Comparison of ENCODE assay signal across 37 cellular contexts in the genomic region with DNA sequence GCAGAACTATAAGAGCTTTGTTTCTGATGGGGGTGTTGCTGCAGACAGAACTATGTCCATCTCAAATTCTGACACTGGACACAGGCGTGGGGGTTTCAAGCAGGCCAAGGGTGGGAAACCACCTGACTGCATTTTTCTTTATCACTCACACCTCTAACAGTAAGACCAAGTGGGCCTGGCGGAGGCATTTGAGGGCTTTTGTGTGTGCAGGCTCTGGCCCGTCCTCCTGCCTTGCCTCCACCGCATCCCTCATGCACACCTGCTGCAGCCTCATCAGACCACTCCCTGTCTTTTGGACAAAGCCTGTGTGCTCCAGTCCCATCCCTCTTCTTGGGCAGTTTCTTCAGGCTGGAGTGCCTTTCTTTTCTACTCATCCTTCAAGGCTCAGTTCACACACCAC. TPM values are rescaled to one million over a fixed set of nuclear protein-coding genes. Genes with fewer than 3 reads are reported as not detected.
"Had no signal": no experiment of that assay in that cellular context is flagged by ENCODE, and none has a peak within 500 bp of the region (broad histone marks: within the 10 kb centered on the region; RNA-seq: fewer than 3 reads in every experiment).

No MANE protein-coding gene starts in this region.

- H3K36me3 Mint-ChIP-seq: immature natural killer cell; mesothelial cell of epicardium; naive B cell; natural killer cell; neural progenitor cell; stimulated activated memory B cell treated with anti-CD40 and anti-IgM and Interleukin-4, amounts not matched to agents 10 μg/mL and 1 μg/mL and 100 μg/mL, for 72 hours; type B pancreatic cell had no signal

- DNase-seq: immature natural killer cell; kidney; left colon; left lung; lower lobe of right lung; mammary epithelial cell; mesenchymal stem cell; naive B cell; natural killer cell; nephron progenitor cell; occipital lobe; ovary; right lobe of liver; stimulated activated CD4-positive, alpha-beta T cell treated with anti-CD3 and anti-CD28 coated beads, Interleukin-1b, Interleukin-23, amount 100 ng/mL, for 48 hours; stimulated activated CD4-positive, alpha-beta T cell treated with anti-CD3 and anti-CD28 coated beads, Interleukin-2, amount 100 ng/mL, for 48 hours; stimulated activated CD4-positive, alpha-beta T cell treated with anti-CD3 and anti-CD28 coated beads, Interleukin-4, amount 100 ng/mL, for 4 hours; stimulated activated naive CD4-positive, alpha-beta T cell treated with Interleukin-2 at 50 U/mL for 16 hours; stimulated activated naive CD8-positive, alpha-beta T cell treated with anti-CD3 and anti-CD28 coated beads, Interleukin-15, amount 100 ng/mL, for 72 hours; substantia nigra; uterus had no signal

- H3K9me3 ChIP-seq: left lung, lower lobe of right lung, neutrophil, ovary, right atrium auricular region, right lobe of liver, tibial nerve, uterus had no signal

- H3K4me3 Mint-ChIP-seq: immature natural killer cell; mesothelial cell of epicardium; natural killer cell; nephron progenitor cell; neural progenitor cell; stimulated activated memory B cell treated with anti-CD40 and anti-IgM and Interleukin-4, amounts not matched to agents 10 μg/mL and 1 μg/mL and 100 μg/mL, for 72 hours; stimulated activated naive CD8-positive, alpha-beta T cell treated with anti-CD3 and anti-CD28 coated beads, Interleukin-15, amount 100 ng/mL, for 72 hours; type B pancreatic cell had no signal

- H3K9me3 Mint-ChIP-seq: immature natural killer cell; mesothelial cell of epicardium; naive B cell; natural killer cell; nephron progenitor cell; neural progenitor cell; stimulated activated memory B cell treated with anti-CD40 and anti-IgM and Interleukin-4, amounts not matched to agents 10 μg/mL and 1 μg/mL and 100 μg/mL, for 72 hours; stimulated activated naive CD8-positive, alpha-beta T cell treated with anti-CD3 and anti-CD28 coated beads, Interleukin-15, amount 100 ng/mL, for 72 hours; type B pancreatic cell had no signal

- H3K9ac ChIP-seq: neural progenitor cell had no signal

- H3K27ac Mint-ChIP-seq: immature natural killer cell; mesothelial cell of epicardium; naive B cell; natural killer cell; nephron progenitor cell; neural progenitor cell; progenitor cell of endocrine pancreas; stimulated activated memory B cell treated with anti-CD40 and anti-IgM and Interleukin-4, amounts not matched to agents 10 μg/mL and 1 μg/mL and 100 μg/mL, for 72 hours; stimulated activated naive CD8-positive, alpha-beta T cell treated with anti-CD3 and anti-CD28 coated beads, Interleukin-15, amount 100 ng/mL, for 72 hours; type B pancreatic cell had no signal

- H3K27ac ChIP-seq: left lung, lower lobe of right lung, neural progenitor cell, neutrophil, ovary, right atrium auricular region, right lobe of liver, tibial nerve, uterus had no signal

- H2AFZ ChIP-seq: neural progenitor cell had no signal

- H3K4me1 ChIP-seq: left lung, lower lobe of right lung, neural progenitor cell, right lobe of liver, uterus had no signal

- H3K4me2 ChIP-seq: neural progenitor cell, smooth muscle cell had no signal

- H3K36me3 ChIP-seq: left lung, lower lobe of right lung, neural progenitor cell, neutrophil, ovary, right atrium auricular region, right lobe of liver, tibial nerve, uterus had no signal

- H3K4me3 ChIP-seq: left lung, lower lobe of right lung, neural progenitor cell, ovary, right atrium auricular region, right lobe of liver, smooth muscle cell, tibial nerve, uterus had no signal

- ATAC-seq: left lung; lower lobe of right lung; natural killer cell; right lobe of liver; stimulated activated memory B cell treated with anti-CD40 and anti-IgM and Interleukin-4, amounts not matched to agents 10 μg/mL and 1 μg/mL and 100 μg/mL, for 72 hours; stimulated activated naive CD8-positive, alpha-beta T cell treated with anti-CD3 and anti-CD28 coated beads, Interleukin-15, amount 100 ng/mL, for 72 hours had no signal

- H3K27me3 ChIP-seq: ovary, right atrium auricular region, right lobe of liver, tibial nerve, uterus had no signal

- H3K4me1 Mint-ChIP-seq: immature natural killer cell; mesothelial cell of epicardium; neural progenitor cell; stimulated activated memory B cell treated with anti-CD40 and anti-IgM and Interleukin-4, amounts not matched to agents 10 μg/mL and 1 μg/mL and 100 μg/mL, for 72 hours; stimulated activated naive CD8-positive, alpha-beta T cell treated with anti-CD3 and anti-CD28 coated beads, Interleukin-15, amount 100 ng/mL, for 72 hours had no signal

RNA-seq across cellular contexts. Expression of gene OR13J1, which starts 7.9 kb away (rescaled TPM):
- total RNA-seq: kidney, left colon, left lung, liver, lower lobe of right lung, mammary epithelial cell, mesothelial cell of epicardium, mononuclear cell, natural killer cell, occipital lobe, ovary, progenitor cell of endocrine pancreas, pulmonary artery endothelial cell, renal cortical epithelial cell, right atrium auricular region, right lobe of liver, skeletal muscle tissue, smooth muscle cell, temporal lobe, tibial nerve, ureter, uterus had no signal
- polyA plus RNA-seq: immature natural killer cell, liver, mammary epithelial cell, ovary, smooth muscle cell, thymus had no signal

RNA-seq across cellular contexts. Expression of gene FAM221B, which starts 33.8 kb away (rescaled TPM):
- total RNA-seq: kidney, left lung, liver, mammary epithelial cell, mononuclear cell, natural killer cell, occipital lobe, ovary, progenitor cell of endocrine pancreas, pulmonary artery endothelial cell, renal cortical epithelial cell, right atrium auricular region, right lobe of liver, skeletal muscle tissue, smooth muscle cell, temporal lobe, tibial nerve, uterus had no signal
- polyA plus RNA-seq: immature natural killer cell, mammary epithelial cell, ovary, smooth muscle cell had no signal

RNA-seq across cellular contexts. Expression of gene HRCT1, which starts 43.7 kb away (rescaled TPM):
- total RNA-seq: mononuclear cell, natural killer cell, occipital lobe, progenitor cell of endocrine pancreas, smooth muscle cell, temporal lobe had no signal
- polyA plus RNA-seq: immature natural killer cell had no signal

RNA-seq across cellular contexts. Expression of gene SPAAR, which starts 47.0 kb away (rescaled TPM):
- total RNA-seq: mononuclear cell, natural killer cell, progenitor cell of endocrine pancreas, renal cortical epithelial cell, smooth muscle cell had no signal
- polyA plus RNA-seq: immature natural killer cell had no signal
